15 cellular contexts compared by ENCODE assay signal in the genomic region with DNA sequence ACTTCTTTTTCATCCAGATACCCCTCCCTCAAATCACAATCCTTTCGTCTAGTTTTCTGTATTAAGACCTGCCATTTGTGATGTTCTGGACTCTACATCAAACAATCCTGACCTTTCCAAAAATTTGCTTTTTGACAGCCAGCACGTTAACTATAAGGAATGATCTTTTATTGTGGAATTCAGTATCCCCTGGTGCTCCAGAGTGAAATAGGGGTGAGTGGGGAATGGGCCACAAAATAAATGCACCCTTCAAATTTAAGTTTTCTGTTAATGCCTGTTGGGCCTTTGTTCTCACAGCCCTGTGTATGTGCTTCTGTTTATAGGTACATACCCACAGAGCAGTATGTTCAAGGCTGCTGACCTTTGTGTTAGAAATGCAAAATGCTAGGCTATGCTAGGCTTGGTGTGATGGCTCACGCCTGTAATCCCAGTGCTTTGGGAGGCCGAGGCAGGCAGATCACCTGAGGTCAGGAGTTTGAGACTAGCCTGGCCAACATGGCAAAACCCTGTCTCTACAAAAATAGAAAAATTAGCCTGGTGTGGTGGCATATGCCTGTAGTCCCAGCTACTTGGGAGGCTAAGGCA. TPM values are rescaled to one million over a fixed set of nuclear protein-coding genes. Genes with fewer than 3 reads are reported as not detected.
DNase-seq lines count a peak whose midpoint lies in the region; ATAC-seq and TF ChIP-seq lines count a peak whose summit lies in the region.
"Had no signal": no experiment of that assay in that cellular context is flagged by ENCODE, and none has a peak within 500 bp of the region (broad histone marks: within the 10 kb centered on the region; RNA-seq: fewer than 3 reads in every experiment).

No MANE protein-coding gene starts in this region.

- peak; percentile 41 for ATAC-seq in stimulated activated naive CD8-positive, alpha-beta T cell treated with anti-CD3 and anti-CD28 coated beads, Interleukin-15, amount 100 ng/mL, for 72 hours
- ATAC-seq in stimulated activated naive CD8-positive, alpha-beta T cell treated with anti-CD3 and anti-CD28 coated beads, Interleukin-15, Interleukin-2, amounts not matched to agents 100 U/mL and 50 U/mL, for 24 hours, result no peak
- ATAC-seq in RWPE2 (ENCODE audit: low read depth) (peak; percentile 7; the same call in 1 of the 3 replicates), HG03159 (IDR thresholded peaks at IDR 0.05; ENCODE audit: unreplicated experiment) (no peak)
- ATAC-seq: CD8-positive, alpha-beta T cell; Right ventricle myocardium inferior had no signal

- no peak overlapping the region for H3K4me3 Mint-ChIP-seq in stimulated activated naive CD8-positive, alpha-beta T cell treated with anti-CD3 and anti-CD28 coated beads, Interleukin-15, amount 100 ng/mL, for 72 hours
- H3K4me3 Mint-ChIP-seq in endodermal cell, result no peak overlapping the region
- H3K4me3 Mint-ChIP-seq: CD8-positive, alpha-beta T cell; IgD-negative memory B cell had no signal

- H3K27me3 ChIP-seq in RWPE2 (ENCODE audit: insufficient read depth, poor library complexity, severe bottlenecking), result no peaks in the 10 kb centered on the region
- no peaks in the 10 kb centered on the region for H3K27me3 ChIP-seq in endodermal cell (ENCODE audit: control insufficient read depth, insufficient read depth, low read length, poor library complexity, severe bottlenecking)
- H3K27me3 ChIP-seq: BE2C had no signal

- peaks cover 34% of the 10 kb centered on the region for H3K36me3 Mint-ChIP-seq in endodermal cell (ENCODE audit: low read depth)

- no peak for TF ChIP-seq CTCF in RWPE2 (IDR thresholded peaks at IDR 0.05; ENCODE audit: poor library complexity, severe bottlenecking)
- no peak for TF ChIP-seq CTCF in endodermal cell (conservative IDR thresholded peaks at IDR 0.05)

- no peak overlapping the region for H3K9ac ChIP-seq in endodermal cell (ENCODE audit: extremely low read depth, low read length, poor library complexity, severe bottlenecking)
- H3K9ac ChIP-seq: SK-N-SH had no signal

- no peaks in the 10 kb centered on the region for H3K9me3 Mint-ChIP-seq in stimulated activated naive CD8-positive, alpha-beta T cell treated with anti-CD3 and anti-CD28 coated beads, Interleukin-15, amount 100 ng/mL, for 72 hours
- no peaks in the 10 kb centered on the region for H3K9me3 Mint-ChIP-seq in endodermal cell
- H3K9me3 Mint-ChIP-seq: CD8-positive, alpha-beta T cell; IgD-negative memory B cell had no signal

- no peaks in the 10 kb centered on the region for H3K27me3 Mint-ChIP-seq in stimulated activated naive CD8-positive, alpha-beta T cell treated with anti-CD3 and anti-CD28 coated beads, Interleukin-15, amount 100 ng/mL, for 72 hours
- no peaks in the 10 kb centered on the region for H3K27me3 Mint-ChIP-seq in endodermal cell (ENCODE audit: insufficient read depth)
- H3K27me3 Mint-ChIP-seq: IgD-negative memory B cell had no signal

- peaks cover 24% of the 10 kb centered on the region for H3K4me1 Mint-ChIP-seq in stimulated activated naive CD8-positive, alpha-beta T cell treated with anti-CD3 and anti-CD28 coated beads, Interleukin-15, amount 100 ng/mL, for 72 hours
- H3K4me1 Mint-ChIP-seq in endodermal cell, result peaks cover 15% of the 10 kb centered on the region

- no peak for DNase-seq in stimulated activated naive CD8-positive, alpha-beta T cell treated with anti-CD3 and anti-CD28 coated beads, Interleukin-15, amount 100 ng/mL, for 72 hours
- no peak for DNase-seq in stimulated activated naive CD8-positive, alpha-beta T cell treated with anti-CD3 and anti-CD28 coated beads, Interleukin-15, Interleukin-2, amounts not matched to agents 100 U/mL and 50 U/mL, for 24 hours
- DNase-seq in RWPE2 (ENCODE audit: low spot score) (no peak), endodermal cell (no peak), COR-L47 (lab: John Stamatoyannopoulos, UW) (no peak), pons (ENCODE audit: low spot score) (no peak)
- DNase-seq: BE2C; CD8-positive, alpha-beta T cell; MV-4-11; NCI-H2081; NCI-H524 treated with DMSO at 0.1 percent for 48 hours; SK-N-SH had no signal

- H3K4me3 ChIP-seq in RWPE2 (ENCODE audit: severe bottlenecking), result no peak overlapping the region
- no peak overlapping the region for H3K4me3 ChIP-seq in endodermal cell (ENCODE audit: low read length)

- peaks cover 45% of the 10 kb centered on the region for H3K36me3 ChIP-seq in RWPE2 (ENCODE audit: low read depth)
- peaks cover 45% of the 10 kb centered on the region for H3K36me3 ChIP-seq in endodermal cell (ENCODE audit: control insufficient read depth, insufficient read depth, low read length)

- WGBS in endodermal cell (ENCODE audit: insufficient coverage in 1 of 2, insufficient read length in 1 of 2), 2 experiments, result 90 to 94% methylated on average over 3 to 4 of the region's 4 CpGs

- H3K27ac ChIP-seq in RWPE2 (ENCODE audit: poor library complexity, severe bottlenecking) (no peak overlapping the region), endodermal cell (ENCODE audit: low read depth, low read length) (no peak overlapping the region)

- no peak overlapping the region for H3K27ac Mint-ChIP-seq in stimulated activated naive CD8-positive, alpha-beta T cell treated with anti-CD3 and anti-CD28 coated beads, Interleukin-15, amount 100 ng/mL, for 72 hours
- H3K27ac Mint-ChIP-seq in endodermal cell, result peak overlapping the region; percentile 65
- H3K27ac Mint-ChIP-seq: CD8-positive, alpha-beta T cell had no signal

- no peaks in the 10 kb centered on the region for H3K9me3 ChIP-seq in RWPE2 (ENCODE audit: severe bottlenecking)
- H3K9me3 ChIP-seq in endodermal cell (ENCODE audit: control insufficient read depth, low read length), result no peaks in the 10 kb centered on the region
- H3K9me3 ChIP-seq: BE2C, SK-N-SH had no signal

- H3K4me1 ChIP-seq in RWPE2 (ENCODE audit: insufficient read depth, poor library complexity, severe bottlenecking) (peaks cover 12% of the 10 kb centered on the region), endodermal cell (ENCODE audit: control insufficient read depth, insufficient read depth, low read length) (peaks cover 8% of the 10 kb centered on the region)
- H3K4me1 ChIP-seq: BE2C had no signal

RNA-seq across cellular contexts. Expression of a gene that starts 12.0 kb away (rescaled TPM):
- total RNA-seq in endodermal cell, result 100 to 1,000 TPM; 122 to 148 TPM
- polyA plus RNA-seq in endodermal cell (2013, experiment 1 of 2), result 110 TPM
- 89.9 TPM for polyA plus RNA-seq in endodermal cell (2013, experiment 2 of 2)

RNA-seq across cellular contexts. Expression of a gene that starts 16.9 kb away (rescaled TPM):
- total RNA-seq in endodermal cell, result 10 to 100 TPM; 24.5 to 27.2 TPM
- 19.1 TPM for polyA plus RNA-seq in endodermal cell (2013, experiment 1 of 2)
- 18.7 TPM for polyA plus RNA-seq in endodermal cell (2013, experiment 2 of 2)

RNA-seq across cellular contexts. Expression of a gene that starts 46.7 kb away (rescaled TPM):
- 10 to 100 TPM; 16.8 to 26.5 TPM for total RNA-seq in endodermal cell
- 13.9 TPM for polyA plus RNA-seq in endodermal cell (2013, experiment 1 of 2)
- 14.1 TPM for polyA plus RNA-seq in endodermal cell (2013, experiment 2 of 2)

Comparison
In these comparisons a context has a peak if more than half of its experiments do, and no peak if none do; other contexts are left out.
1. ATAC-seq: peak in stimulated activated naive CD8-positive, alpha-beta T cell treated with anti-CD3 and anti-CD28 coated beads, Interleukin-15, amount 100 ng/mL, for 72 hours (single experiment) and RWPE2 (single experiment); none in stimulated activated naive CD8-positive, alpha-beta T cell treated with anti-CD3 and anti-CD28 coated beads, Interleukin-15, Interleukin-2, amounts not matched to agents 100 U/mL and 50 U/mL, for 24 hours (single experiment) and HG03159 (single experiment).